Comparison of ENCODE assay signal across 1 cellular context in genomic region chr22:30290679-30291333, GRCh38.
TF ChIP-seq lines count a peak whose summit lies in the region.

No MANE protein-coding gene starts in this region.

TF ChIP-seq in HepG2, 621 proteins besides CTCF, POLR2A, EP300 and RAD21 (continues in another document):
- TF ChIP-seq TBX2 (CRISPR knock-in tag; IDR thresholded peaks at IDR 0.05; ENCODE audit: borderline replicate concordance) = 0 out of 2 replicates have a peak, but pooled peaks have one; percentile 43
- TF ChIP-seq HHEX (CRISPR knock-in tag; IDR thresholded peaks at IDR 0.05) = no peak
- TF ChIP-seq ZNF687 (CRISPR knock-in tag; IDR thresholded peaks at IDR 0.05) = peak; percentile 38; the same call in 1 of the 2 replicates
- TF ChIP-seq NFIB (CRISPR knock-in tag; IDR thresholded peaks at IDR 0.05; ENCODE audit: borderline replicate concordance) = no peak
- no peak for TF ChIP-seq HDAC1 (CRISPR knock-in tag; IDR thresholded peaks at IDR 0.05)
- TF ChIP-seq MAZ (IDR thresholded peaks at IDR 0.05; ENCODE audit: borderline replicate concordance, low read depth, low read length) = no peak
- TF ChIP-seq MAZ (CRISPR knock-in tag; IDR thresholded peaks at IDR 0.05; ENCODE audit: low read depth) = peak; percentile 39; the same call in 1 of the 2 replicates
- no peak for TF ChIP-seq E2F5 (CRISPR knock-in tag; conservative IDR thresholded peaks at IDR 0.05)
- TF ChIP-seq ZFX (CRISPR knock-in tag; IDR thresholded peaks at IDR 0.05; ENCODE audit: low read depth) = peak; percentile 23; the same call in 1 of the 2 replicates
- no peak for TF ChIP-seq EED (CRISPR knock-in tag; IDR thresholded peaks at IDR 0.05)
- 0 out of 2 replicates have a peak, but pooled peaks have one; percentile 12 for TF ChIP-seq PITX1 (CRISPR knock-in tag; IDR thresholded peaks at IDR 0.05)
- peak; percentile 91 for TF ChIP-seq PATZ1 (CRISPR knock-in tag; IDR thresholded peaks at IDR 0.05)
- no peak for TF ChIP-seq ZNF20 (CRISPR knock-in tag; IDR thresholded peaks at IDR 0.05)
- peak; percentile 44 to 58 for TF ChIP-seq MAFK (conservative IDR thresholded peaks at IDR 0.05 in 1 of 2, IDR thresholded peaks at IDR 0.05 in 1 of 2; ENCODE audit: low read length in 2 of 2)
- peak; percentile 29; the same call in 1 of the 2 replicates for TF ChIP-seq THRA (CRISPR knock-in tag; IDR thresholded peaks at IDR 0.05; ENCODE audit: borderline replicate concordance)
- no peak for TF ChIP-seq ZNF3 (CRISPR knock-in tag; IDR thresholded peaks at IDR 0.05)
- no peak for TF ChIP-seq LBX2 (CRISPR knock-in tag; IDR thresholded peaks at IDR 0.05; ENCODE audit: borderline replicate concordance)
- no peak for TF ChIP-seq POLR2G (IDR thresholded peaks at IDR 0.05; ENCODE audit: low read depth, low read length)
- no peak for TF ChIP-seq SOX13 (IDR thresholded peaks at IDR 0.05)
- peak in 1 of 2 experiments; percentile 79; a peak in 2 of 4 replicates for TF ChIP-seq SOX13 (CRISPR knock-in tag; conservative IDR thresholded peaks at IDR 0.05 in 1 of 2, IDR thresholded peaks at IDR 0.05 in 1 of 2)
- peak; percentile 68; the same call in 1 of the 2 replicates for TF ChIP-seq ZBTB33 (CRISPR knock-in tag; IDR thresholded peaks at IDR 0.05)
- 0 out of 2 replicates have a peak, but pooled peaks have one; percentile 22 for TF ChIP-seq GATAD2A (CRISPR knock-in tag; IDR thresholded peaks at IDR 0.05)
- peak; percentile 50; the same call in 1 of the 2 replicates for TF ChIP-seq UBTF (CRISPR knock-in tag; IDR thresholded peaks at IDR 0.05)
- TF ChIP-seq ZSCAN22 (CRISPR knock-in tag; IDR thresholded peaks at IDR 0.05) = no peak
- peak; percentile 28; the same call in 1 of the 2 replicates for TF ChIP-seq MAFF (IDR thresholded peaks at IDR 0.05; ENCODE audit: low read depth, low read length)
- peak; percentile 30; the same call in 1 of the 2 replicates for TF ChIP-seq KDM2A (CRISPR knock-in tag; IDR thresholded peaks at IDR 0.05; ENCODE audit: borderline replicate concordance, low read depth)
- TF ChIP-seq ZFY (CRISPR knock-in tag; IDR thresholded peaks at IDR 0.05) = 0 out of 2 replicates have a peak, but pooled peaks have one; percentile 11
- TF ChIP-seq HIC2 (CRISPR knock-in tag; IDR thresholded peaks at IDR 0.05; ENCODE audit: low read depth) = no peak
- TF ChIP-seq ZNF709 (CRISPR knock-in tag; IDR thresholded peaks at IDR 0.05) = no peak
- TF ChIP-seq ONECUT2 (CRISPR knock-in tag; IDR thresholded peaks at IDR 0.05) = no peak
- no peak for TF ChIP-seq ZUFSP (CRISPR knock-in tag; IDR thresholded peaks at IDR 0.05; ENCODE audit: borderline replicate concordance)
- 0 out of 2 replicates have a peak, but pooled peaks have one; percentile 48 for TF ChIP-seq ZNF567 (CRISPR knock-in tag; IDR thresholded peaks at IDR 0.05; ENCODE audit: borderline replicate concordance)
- no peak for TF ChIP-seq ZFP36L1 (CRISPR knock-in tag; IDR thresholded peaks at IDR 0.05)
- TF ChIP-seq ARID5B (CRISPR knock-in tag; IDR thresholded peaks at IDR 0.05) = peak; percentile 47; the same call in 1 of the 2 replicates
- TF ChIP-seq ZNF263 (CRISPR knock-in tag; IDR thresholded peaks at IDR 0.05) = peak; percentile 61; the same call in 1 of the 2 replicates
- no peak for TF ChIP-seq PPARG (CRISPR knock-in tag; conservative IDR thresholded peaks at IDR 0.05)
